In the genomic region with DNA sequence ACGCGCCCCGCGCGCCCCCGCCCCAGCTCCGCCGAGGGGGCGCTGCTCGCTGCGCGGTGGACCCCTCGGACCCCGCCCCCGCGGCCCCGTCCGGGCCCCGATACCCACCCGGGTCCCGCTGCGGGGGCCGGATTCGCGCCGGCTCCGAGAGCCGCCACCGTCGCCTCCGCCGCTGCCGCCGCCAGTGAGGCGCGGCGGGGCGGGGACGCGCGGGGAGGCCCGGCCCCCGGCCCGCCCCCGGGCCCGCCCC, we compare ENCODE assay signal across 8 cellular contexts. TPM values are rescaled to one million over a fixed set of nuclear protein-coding genes. Genes with fewer than 3 reads are reported as not detected.
DNase-seq lines count a peak whose midpoint lies in the region; ATAC-seq and TF ChIP-seq lines count a peak whose summit lies in the region.

A gene with protein sequence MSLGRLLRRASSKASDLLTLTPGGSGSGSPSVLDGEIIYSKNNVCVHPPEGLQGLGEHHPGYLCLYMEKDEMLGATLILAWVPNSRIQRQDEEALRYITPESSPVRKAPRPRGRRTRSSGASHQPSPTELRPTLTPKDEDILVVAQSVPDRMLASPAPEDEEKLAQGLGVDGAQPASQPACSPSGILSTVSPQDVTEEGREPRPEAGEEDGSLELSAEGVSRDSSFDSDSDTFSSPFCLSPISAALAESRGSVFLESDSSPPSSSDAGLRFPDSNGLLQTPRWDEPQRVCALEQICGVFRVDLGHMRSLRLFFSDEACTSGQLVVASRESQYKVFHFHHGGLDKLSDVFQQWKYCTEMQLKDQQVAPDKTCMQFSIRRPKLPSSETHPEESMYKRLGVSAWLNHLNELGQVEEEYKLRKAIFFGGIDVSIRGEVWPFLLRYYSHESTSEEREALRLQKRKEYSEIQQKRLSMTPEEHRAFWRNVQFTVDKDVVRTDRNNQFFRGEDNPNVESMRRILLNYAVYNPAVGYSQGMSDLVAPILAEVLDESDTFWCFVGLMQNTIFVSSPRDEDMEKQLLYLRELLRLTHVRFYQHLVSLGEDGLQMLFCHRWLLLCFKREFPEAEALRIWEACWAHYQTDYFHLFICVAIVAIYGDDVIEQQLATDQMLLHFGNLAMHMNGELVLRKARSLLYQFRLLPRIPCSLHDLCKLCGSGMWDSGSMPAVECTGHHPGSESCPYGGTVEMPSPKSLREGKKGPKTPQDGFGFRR (minus strand): TSS at position 186 of the 250 bp plus-strand sequence. CDS start 22,325 bp downstream, outside the sequence.

- peak within 1 kb of the TSS; percentile 99 for H3K27ac Mint-ChIP-seq in nephron progenitor cell

- no peaks in the 10 kb centered on the region for H3K9me3 Mint-ChIP-seq in nephron progenitor cell

- H3K4me1 Mint-ChIP-seq in nephron progenitor cell, result peaks cover 55% of the 10 kb centered on the region

- ATAC-seq in GM18511 (IDR thresholded peaks at IDR 0.05; ENCODE audit: unreplicated experiment) (no peak), HG02884 (IDR thresholded peaks at IDR 0.05; ENCODE audit: unreplicated experiment) (no peak)

- H3K27ac ChIP-seq in epithelial cell of prostate, result peak within 1 kb of the TSS; percentile 26

- H3K4me3 Mint-ChIP-seq in nephron progenitor cell, result peak within 1 kb of the TSS; percentile 93

- H3K27me3 Mint-ChIP-seq in nephron progenitor cell (ENCODE audit: low read depth, poor library complexity), result peaks cover 6% of the 10 kb centered on the region

- peak; percentile 95 for DNase-seq in GM10266 (ENCODE audit: extremely low spot score)
- no peak for DNase-seq in epithelial cell of prostate (ENCODE audit: low read depth, low spot score)
- DNase-seq in nephron progenitor cell, result no peak
- no peak for DNase-seq in SKM-1 treated with dmso at 0.1 percent for 144 hours (lab: John Stamatoyannopoulos, UW; ENCODE audit: unreplicated experiment)
- DNase-seq in NCI-H345 (lab: John Stamatoyannopoulos, UW), result no peak

- TF ChIP-seq CTCF in GM10266 (IDR thresholded peaks at IDR 0.05; ENCODE audit: control insufficient read depth, insufficient read depth, low read depth, missing control alignments), result no peak
- TF ChIP-seq CTCF in nephron progenitor cell (IDR thresholded peaks at IDR 0.05), result no peak

- peaks cover 15% of the 10 kb centered on the region for H3K36me3 Mint-ChIP-seq in nephron progenitor cell (ENCODE audit: low read depth)

TF ChIP-seq in PFSK-1, 5 proteins besides CTCF, POLR2A, EP300 and RAD21:
- peak; percentile 79; the same call in 1 of the 2 replicates for TF ChIP-seq TAF1 (IDR thresholded peaks at IDR 0.05; ENCODE audit: borderline replicate concordance, insufficient read depth, low read length)
- TF ChIP-seq FOXP2 (optimal IDR thresholded peaks at IDR 0.05; ENCODE audit: borderline replicate concordance, extremely low read depth, extremely low read length, insufficient read depth), result no peak
- TF ChIP-seq SIN3A (IDR thresholded peaks at IDR 0.05; ENCODE audit: borderline replicate concordance, insufficient read depth, low read length), result no peak
- TF ChIP-seq POLR2AphosphoS5 (IDR thresholded peaks at IDR 0.05; ENCODE audit: low read depth, low read length), result no peak
- TF ChIP-seq, protein P1, sequence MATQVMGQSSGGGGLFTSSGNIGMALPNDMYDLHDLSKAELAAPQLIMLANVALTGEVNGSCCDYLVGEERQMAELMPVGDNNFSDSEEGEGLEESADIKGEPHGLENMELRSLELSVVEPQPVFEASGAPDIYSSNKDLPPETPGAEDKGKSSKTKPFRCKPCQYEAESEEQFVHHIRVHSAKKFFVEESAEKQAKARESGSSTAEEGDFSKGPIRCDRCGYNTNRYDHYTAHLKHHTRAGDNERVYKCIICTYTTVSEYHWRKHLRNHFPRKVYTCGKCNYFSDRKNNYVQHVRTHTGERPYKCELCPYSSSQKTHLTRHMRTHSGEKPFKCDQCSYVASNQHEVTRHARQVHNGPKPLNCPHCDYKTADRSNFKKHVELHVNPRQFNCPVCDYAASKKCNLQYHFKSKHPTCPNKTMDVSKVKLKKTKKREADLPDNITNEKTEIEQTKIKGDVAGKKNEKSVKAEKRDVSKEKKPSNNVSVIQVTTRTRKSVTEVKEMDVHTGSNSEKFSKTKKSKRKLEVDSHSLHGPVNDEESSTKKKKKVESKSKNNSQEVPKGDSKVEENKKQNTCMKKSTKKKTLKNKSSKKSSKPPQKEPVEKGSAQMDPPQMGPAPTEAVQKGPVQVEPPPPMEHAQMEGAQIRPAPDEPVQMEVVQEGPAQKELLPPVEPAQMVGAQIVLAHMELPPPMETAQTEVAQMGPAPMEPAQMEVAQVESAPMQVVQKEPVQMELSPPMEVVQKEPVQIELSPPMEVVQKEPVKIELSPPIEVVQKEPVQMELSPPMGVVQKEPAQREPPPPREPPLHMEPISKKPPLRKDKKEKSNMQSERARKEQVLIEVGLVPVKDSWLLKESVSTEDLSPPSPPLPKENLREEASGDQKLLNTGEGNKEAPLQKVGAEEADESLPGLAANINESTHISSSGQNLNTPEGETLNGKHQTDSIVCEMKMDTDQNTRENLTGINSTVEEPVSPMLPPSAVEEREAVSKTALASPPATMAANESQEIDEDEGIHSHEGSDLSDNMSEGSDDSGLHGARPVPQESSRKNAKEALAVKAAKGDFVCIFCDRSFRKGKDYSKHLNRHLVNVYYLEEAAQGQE (IDR thresholded peaks at IDR 0.05; ENCODE audit: insufficient read depth in 1 of 2, low read depth in 2 of 2, low read length in 2 of 2), result no peak

RNA-seq across cellular contexts. Expression of the gene that starts here (rescaled TPM):
- polyA plus RNA-seq in PFSK-1 (2012; ENCODE audit: insufficient read length, low read depth), result 60.0 TPM
